In the genomic region with DNA sequence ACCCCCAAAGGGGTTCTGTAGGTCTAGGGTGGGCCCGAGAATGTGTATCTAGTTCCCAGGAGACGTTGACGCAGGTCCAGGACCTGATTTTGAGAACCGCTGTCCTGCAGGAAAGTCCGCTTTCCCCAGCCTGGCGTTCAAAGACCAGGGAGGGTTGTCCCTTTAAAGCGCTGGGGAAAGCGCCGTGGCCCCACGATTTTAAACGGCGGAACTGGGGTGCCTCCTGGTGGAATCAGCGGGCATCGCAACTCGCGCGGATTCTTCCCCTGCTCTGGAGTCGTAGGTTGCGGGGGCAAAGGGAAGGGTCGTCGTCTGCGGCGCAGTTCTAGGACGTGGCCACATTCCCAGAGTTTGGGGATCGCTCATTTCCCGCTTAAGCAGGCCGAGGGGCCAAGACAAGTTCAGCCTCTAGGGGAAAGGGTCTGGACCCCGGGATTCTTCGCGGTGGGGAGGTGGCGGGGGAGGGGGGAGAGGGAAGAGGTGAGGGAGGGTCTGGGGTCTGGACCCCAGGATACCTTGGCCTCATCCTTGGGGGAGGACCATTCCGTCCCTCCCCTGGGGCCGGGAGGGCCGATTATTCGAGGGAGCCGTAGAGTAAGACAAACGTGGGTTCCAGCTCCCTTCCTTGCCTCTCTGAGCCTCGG, we compare ENCODE assay signal across 7 cellular contexts. TPM values are rescaled to one million over a fixed set of nuclear protein-coding genes. Genes with fewer than 3 reads are reported as not detected.
A peak's percentile ranks its signal among the peaks of the same experiment; 100 is the strongest.
DNase-seq lines count a peak whose midpoint lies in the region; ATAC-seq and TF ChIP-seq lines count a peak whose summit lies in the region.

No MANE protein-coding gene starts in this region.

- H3K27me3 ChIP-seq in breast epithelium, result peaks cover 0 to 3% of the 10 kb centered on the region in 2 donors

- H3K4me1 ChIP-seq in breast epithelium, result peaks cover 4 to 7% of the 10 kb centered on the region in 2 donors

- DNase-seq in NCI-H1930 (lab: John Stamatoyannopoulos, UW) (peak; percentile 59 to 83), breast epithelium (ENCODE audit: low spot score in 2 of 2) (peak; percentile 70 to 83), inferior parietal cortex (ENCODE audit: extremely low spot score) (peak; percentile 89)
- DNase-seq in stimulated activated CD4-positive, alpha-beta T cell treated with anti-CD3 and anti-CD28 coated beads, Interleukin-12 subunit alpha, Interleukin-12 subunit beta, amount 100 ng/mL, for 48 hours (ENCODE audit: low read depth in 2 of 3, low spot score in 1 of 3), result peak; percentile 57 to 85 (median 58)

- no peaks in the 10 kb centered on the region for H3K36me3 ChIP-seq in breast epithelium

- H3K4me3 ChIP-seq in breast epithelium, result peak overlapping the region; percentile 9 to 63 (median 48)

- no peak for TF ChIP-seq POLR2A in breast epithelium (IDR thresholded peaks at IDR 0.05)

- intact Hi-C loops in breast epithelium (cut with DNase I; ENCODE audit: low total_unique reads), result loop anchor here (2.0 kb wide), 1 partner anchor 93 kb away; no protein-coding TSS in a partner anchor

- no peaks in the 10 kb centered on the region for H3K9me3 ChIP-seq in breast epithelium

- peak overlapping the region; percentile 20; the same call in 1 of the 2 replicates for H3K27ac ChIP-seq in VCaP
- H3K27ac ChIP-seq in breast epithelium, result peak overlapping the region; percentile 17 to 22

- peak; percentile 94 for TF ChIP-seq CTCF in GM12874 (IDR thresholded peaks at IDR 0.05; ENCODE audit: insufficient read depth, low read depth, low read length)
- peak; percentile 96 for TF ChIP-seq CTCF in VCaP (conservative IDR thresholded peaks at IDR 0.05)
- peak; percentile 96 to 99 (median 98) for TF ChIP-seq CTCF in breast epithelium (IDR thresholded peaks at IDR 0.05)

- ATAC-seq in HG03354 (IDR thresholded peaks at IDR 0.05; ENCODE audit: poor library complexity, severe bottlenecking, unreplicated experiment), result no peak

RNA-seq across cellular contexts. Expression of gene PNMA8B, which starts 7.7 kb away (rescaled TPM):
- 1 to 10 TPM; 1.6 to 4.2 (median 2.2) TPM for total RNA-seq in breast epithelium

RNA-seq across cellular contexts. Expression of gene PNMA8A, which starts 16.6 kb away (rescaled TPM):
- total RNA-seq in breast epithelium, result 1 to 10 TPM in 2 of 3 donors, under 1 TPM in 1; 0.80 to 8.8 (median 2.3) TPM

RNA-seq across cellular contexts. Expression of gene PNMA8C, which starts 59.2 kb away (rescaled TPM):
- total RNA-seq in breast epithelium, result under 1 TPM in 2 of 3 donors, not detected in 1; 0.59 to 0.98 TPM
